ENCODE assay signal across 8 cellular contexts in genomic region chr15:58934974-58935373, GRCh38. TPM values are rescaled to one million over a fixed set of nuclear protein-coding genes. Genes with fewer than 3 reads are reported as not detected.
DNase-seq lines count a peak whose midpoint lies in the region; ATAC-seq and TF ChIP-seq lines count a peak whose summit lies in the region.
"Not testable (repeated sequence)": the region's sequence is repeated elsewhere in the genome, so short reads cannot be mapped to it uniquely, and the experiment has no call there.

No MANE protein-coding gene starts in this region.

- peak overlapping the region; percentile 99; the same call in 1 of the 2 replicates for H3K9ac ChIP-seq in KMS-11
- not testable (repeated sequence) for H3K9ac ChIP-seq in colonic mucosa (ENCODE audit: low read depth in 2 of 2, low read length in 2 of 2)

- peak overlapping the region; percentile 99 for H3K27ac Mint-ChIP-seq in CD4-positive, alpha-beta T cell
- H3K27ac Mint-ChIP-seq in T-helper 17 cell (peak overlapping the region; percentile 94), memory B cell (peak overlapping the region; percentile 100)
- H3K27ac Mint-ChIP-seq in activated T-helper 2 cell treated with anti-CD3 and anti-CD28 coated beads, Interferon-gamma antibody, Interleukin-2, Interleukin-4, amounts not matched to agents 10 μg/mL and 5 μg/mL and 100 μg/mL, durations not matched to agents 14 hours and 24 hours and 36 hours = peak overlapping the region; percentile 100

- not testable (repeated sequence) for H3K27me3 Mint-ChIP-seq in CD4-positive, alpha-beta T cell; T-helper 17 cell; activated T-helper 2 cell treated with anti-CD3 and anti-CD28 coated beads, Interferon-gamma antibody, Interleukin-2, Interleukin-4, amounts not matched to agents 10 μg/mL and 5 μg/mL and 100 μg/mL, durations not matched to agents 14 hours and 24 hours and 36 hours (ENCODE audit: low read depth); memory B cell

- TF ChIP-seq EP300 in transverse colon (IDR thresholded peaks at IDR 0.05; ENCODE audit: low read depth) = not testable (repeated sequence)

- not testable (repeated sequence) for H3K4me3 ChIP-seq in KMS-11 (IDR thresholded peaks at IDR 0.05; ENCODE audit: insufficient read depth, low read depth, low read length); colonic mucosa; osteoblast (ENCODE audit: insufficient read depth, low read length); transverse colon

- not testable (repeated sequence) for TF ChIP-seq POLR2A in transverse colon (IDR thresholded peaks at IDR 0.05)

- H4K20me1 ChIP-seq in KMS-11 (ENCODE audit: insufficient read depth) (peaks cover 10% of the 10 kb centered on the region; the same call in 1 of the 2 replicates), osteoblast (ENCODE audit: insufficient read depth, low read length) (peaks cover 14% of the 10 kb centered on the region)

- ATAC-seq in CD4-positive, alpha-beta T cell (ENCODE audit: poor library complexity); T-helper 17 cell; memory B cell (ENCODE audit: low read depth): not testable (repeated sequence)

- H3K27me3 ChIP-seq in CD4-positive, alpha-beta T cell (ENCODE audit: control insufficient read depth, insufficient read depth, low read length); KMS-11 (ENCODE audit: insufficient read depth, low read depth); colonic mucosa; osteoblast (ENCODE audit: insufficient read depth, low read length); transverse colon: not testable (repeated sequence)

- not testable (repeated sequence) for H3K9me3 Mint-ChIP-seq in CD4-positive, alpha-beta T cell; activated T-helper 2 cell treated with anti-CD3 and anti-CD28 coated beads, Interferon-gamma antibody, Interleukin-2, Interleukin-4, amounts not matched to agents 10 μg/mL and 5 μg/mL and 100 μg/mL, durations not matched to agents 14 hours and 24 hours and 36 hours; memory B cell

- H3K9me3 ChIP-seq in CD4-positive, alpha-beta T cell (ENCODE audit: control insufficient read depth, low read length); T-helper 17 cell (ENCODE audit: control insufficient read depth, low read length, poor library complexity, severe bottlenecking); colonic mucosa; osteoblast (ENCODE audit: low read depth, low read length); transverse colon: not testable (repeated sequence)

- peak overlapping the region; percentile 96 for H3K4me3 Mint-ChIP-seq in CD4-positive, alpha-beta T cell
- not testable (repeated sequence) for H3K4me3 Mint-ChIP-seq in T-helper 17 cell
- H3K4me3 Mint-ChIP-seq in activated T-helper 2 cell treated with anti-CD3 and anti-CD28 coated beads, Interferon-gamma antibody, Interleukin-2, Interleukin-4, amounts not matched to agents 10 μg/mL and 5 μg/mL and 100 μg/mL, durations not matched to agents 14 hours and 24 hours and 36 hours (ENCODE audit: low read depth) = peak overlapping the region; percentile 89
- peak overlapping the region; percentile 100 for H3K4me3 Mint-ChIP-seq in memory B cell

- H3K79me2 ChIP-seq in KMS-11 (ENCODE audit: insufficient read depth, low read depth) = peaks cover 33% of the 10 kb centered on the region
- H3K79me2 ChIP-seq in osteoblast (ENCODE audit: insufficient read depth, low read length) = peaks cover 32% of the 10 kb centered on the region

- H3K36me3 ChIP-seq in KMS-11 (ENCODE audit: insufficient read depth); colonic mucosa; osteoblast (ENCODE audit: insufficient read depth, low read length); transverse colon: not testable (repeated sequence)

- CTCF ChIA-PET in CD4-positive, alpha-beta T cell (lab: Charles Lee) = interaction anchor here (0.6 to 0.7 kb wide), 2 partner anchors 18 to 45 kb away, joined by 3 read pairs; no protein-coding TSS in a partner anchor

- not testable (repeated sequence) for DNase-seq in CD4-positive, alpha-beta T cell; T-helper 17 cell; activated T-helper 2 cell treated with anti-CD3 and anti-CD28 coated beads, Interferon-gamma antibody, Interleukin-2, Interleukin-4, amounts not matched to agents 10 μg/mL and 5 μg/mL and 100 μg/mL, durations not matched to agents 14 hours and 24 hours and 36 hours (ENCODE audit: low spot score); colonic mucosa; memory B cell (ENCODE audit: low spot score in 2 of 2); osteoblast (ENCODE audit: insufficient read length, low spot score, missing footprints); transverse colon

- in situ Hi-C loops in transverse colon (cut with MboI; ENCODE audit: low pct_ligation_motif_present in 1 of 4, low pct_unique_long_range_greater_than_20kb in 1 of 4, low sequenced_read_pairs in 3 of 4) = loop anchor here in 1 of 4 donors (25.0 kb wide), 1 partner anchor 98 kb away; no protein-coding TSS in a partner anchor

- peaks cover 34% of the 10 kb centered on the region for H3K4me1 Mint-ChIP-seq in CD4-positive, alpha-beta T cell (ENCODE audit: low read depth)
- H3K4me1 Mint-ChIP-seq in T-helper 17 cell = peaks cover 20% of the 10 kb centered on the region
- H3K4me1 Mint-ChIP-seq in activated T-helper 2 cell treated with anti-CD3 and anti-CD28 coated beads, Interferon-gamma antibody, Interleukin-2, Interleukin-4, amounts not matched to agents 10 μg/mL and 5 μg/mL and 100 μg/mL, durations not matched to agents 14 hours and 24 hours and 36 hours (ENCODE audit: low read depth) = peaks cover 16% of the 10 kb centered on the region
- not testable (repeated sequence) for H3K4me1 Mint-ChIP-seq in memory B cell

- not testable (repeated sequence) for TF ChIP-seq CTCF in CD4-positive, alpha-beta T cell (IDR thresholded peaks at IDR 0.05); KMS-11 (conservative IDR thresholded peaks at IDR 0.05; ENCODE audit: low read depth, low read length); colonic mucosa (IDR thresholded peaks at IDR 0.05); osteoblast (IDR thresholded peaks at IDR 0.05; ENCODE audit: extremely low read depth, low read depth, low read length); transverse colon (IDR thresholded peaks at IDR 0.05)

- H2AFZ ChIP-seq in KMS-11 (ENCODE audit: low read depth) = peak overlapping the region; percentile 89
- not testable (repeated sequence) for H2AFZ ChIP-seq in osteoblast (ENCODE audit: low read length)

- POLR2A ChIA-PET in CD4-positive, alpha-beta T cell (lab: Charles Lee) = interaction anchor here (0.8 kb wide), 1 partner anchor 52 kb away, joined by 3 read pairs; the partner anchor contains the start of gene RNF111

- intact Hi-C loops in CD4-positive, alpha-beta T cell (cut with DNase I, micrococcal nuclease) = loop anchor here (2.0 to 10.0 kb wide), 6 partner anchors 50 to 1550 kb away; partner anchors contain the start of genes ADAM10 (in 1 of the 2), BNIP2 (in 1 of the 2), GTF2A2 (in 1 of the 2) and MINDY2 (in 1 of the 2)
- intact Hi-C loops in activated T-helper 2 cell treated with anti-CD3 and anti-CD28 coated beads, Interferon-gamma antibody, Interleukin-2, Interleukin-4, amounts not matched to agents 10 μg/mL and 5 μg/mL and 100 μg/mL, durations not matched to agents 14 hours and 24 hours and 36 hours (cut with micrococcal nuclease) = loop anchor here (5.0 kb wide), 1 partner anchor 172 kb away; the partner anchor contains the start of gene CCNB2
- intact Hi-C loops in colonic mucosa (cut with DNase I); transverse colon (cut with DNase I; ENCODE audit: low total_unique reads): not testable (repeated sequence)

- not testable (repeated sequence) for H3K27ac ChIP-seq in CD4-positive, alpha-beta T cell (ENCODE audit: low read depth, low read length)
- peak overlapping the region; percentile 100 for H3K27ac ChIP-seq in KMS-11
- H3K27ac ChIP-seq in colonic mucosa = peak overlapping the region; percentile 98
- H3K27ac ChIP-seq in osteoblast (ENCODE audit: low read depth, low read length) = peak overlapping the region; percentile 79
- peak overlapping the region; percentile 97 to 100 (median 100) for H3K27ac ChIP-seq in transverse colon

- WGBS in transverse colon (ENCODE audit: low coverage in 1 of 2), 2 donors = 95 to 100% methylated on average over 6 to 8 of the region's 8 CpGs

- H3K4me1 ChIP-seq in KMS-11 (ENCODE audit: low read depth, poor library complexity, severe bottlenecking) = peaks cover 19% of the 10 kb centered on the region
- H3K4me1 ChIP-seq in colonic mucosa = not testable (repeated sequence)
- peaks cover 17% of the 10 kb centered on the region for H3K4me1 ChIP-seq in osteoblast (ENCODE audit: insufficient read depth, low read length)
- H3K4me1 ChIP-seq in transverse colon = peaks cover 12 to 30% (median 20%) of the 10 kb centered on the region in 4 donors

- H3K36me3 Mint-ChIP-seq in CD4-positive, alpha-beta T cell (ENCODE audit: low read depth) = peaks cover 31% of the 10 kb centered on the region
- H3K36me3 Mint-ChIP-seq in T-helper 17 cell (ENCODE audit: low read depth); memory B cell: not testable (repeated sequence)
- H3K36me3 Mint-ChIP-seq in activated T-helper 2 cell treated with anti-CD3 and anti-CD28 coated beads, Interferon-gamma antibody, Interleukin-2, Interleukin-4, amounts not matched to agents 10 μg/mL and 5 μg/mL and 100 μg/mL, durations not matched to agents 14 hours and 24 hours and 36 hours (ENCODE audit: low read depth) = peaks cover 16% of the 10 kb centered on the region

- peak overlapping the region; percentile 77 for H3K4me2 ChIP-seq in KMS-11
- H3K4me2 ChIP-seq in osteoblast (ENCODE audit: insufficient read depth, low read length) = not testable (repeated sequence)

RNA-seq across cellular contexts. Expression of gene SLTM, which starts 1.5 kb away (rescaled TPM):
- total RNA-seq in CD4-positive, alpha-beta T cell = 100 to 1,000 TPM; 183 to 189 TPM
- total RNA-seq in T-helper 17 cell (100 to 1,000 TPM; 174 to 209 TPM), colonic mucosa (10 to 100 TPM; 62.6 to 78.2 TPM), osteoblast (71.3 and 77.8 TPM in 2 replicates), transverse colon (100 to 1,000 TPM in 3 of 4 donors, 10 to 100 TPM in 1; 91.9 to 447 (median 143) TPM)
- total RNA-seq in activated T-helper 2 cell treated with anti-CD3 and anti-CD28 coated beads, Interferon-gamma antibody, Interleukin-2, Interleukin-4, amounts not matched to agents 10 μg/mL and 5 μg/mL and 100 μg/mL, durations not matched to agents 14 hours and 24 hours and 36 hours = 108 and 120 TPM in 2 replicates

RNA-seq across cellular contexts. Expression of gene RNF111, which starts 52.5 kb away (rescaled TPM):
- 10 to 100 TPM; 35.4 to 37.1 TPM for total RNA-seq in CD4-positive, alpha-beta T cell
- total RNA-seq in T-helper 17 cell (10 to 100 TPM; 41.3 to 41.8 TPM), colonic mucosa (10 to 100 TPM; 21.8 to 31.4 TPM), osteoblast (21.4 and 27.4 TPM in 2 replicates), transverse colon (10 to 100 TPM; 16.1 to 93.1 (median 25.3) TPM)
- 36.4 and 36.9 TPM in 2 replicates for total RNA-seq in activated T-helper 2 cell treated with anti-CD3 and anti-CD28 coated beads, Interferon-gamma antibody, Interleukin-2, Interleukin-4, amounts not matched to agents 10 μg/mL and 5 μg/mL and 100 μg/mL, durations not matched to agents 14 hours and 24 hours and 36 hours
